ENCODE assay signal across 1 cellular context in the genomic region with DNA sequence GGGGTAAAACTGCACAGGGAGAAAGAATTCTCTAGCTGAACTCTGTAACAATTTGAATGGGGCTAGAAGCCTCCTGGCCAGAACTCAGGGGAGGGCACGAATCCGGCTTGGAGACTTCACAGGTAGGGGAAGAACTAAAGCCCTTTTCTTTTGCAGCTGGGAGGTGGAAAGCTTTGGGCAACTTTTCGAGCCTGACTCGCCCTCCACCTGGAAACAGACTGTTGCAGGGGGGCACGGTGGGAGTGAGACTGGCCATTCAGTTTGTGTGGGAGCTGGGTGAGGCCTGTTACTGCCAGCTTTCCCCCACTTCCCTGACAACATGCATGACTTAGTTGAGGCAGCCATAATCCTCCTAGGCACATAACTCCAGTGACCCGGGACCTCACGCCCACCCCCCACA.
TF ChIP-seq lines count a peak whose summit lies in the region.

No MANE protein-coding gene starts in this region.

TF ChIP-seq in HepG2, 621 proteins besides CTCF, POLR2A, EP300 and RAD21 (continued from another document):
- TF ChIP-seq, protein P1, sequence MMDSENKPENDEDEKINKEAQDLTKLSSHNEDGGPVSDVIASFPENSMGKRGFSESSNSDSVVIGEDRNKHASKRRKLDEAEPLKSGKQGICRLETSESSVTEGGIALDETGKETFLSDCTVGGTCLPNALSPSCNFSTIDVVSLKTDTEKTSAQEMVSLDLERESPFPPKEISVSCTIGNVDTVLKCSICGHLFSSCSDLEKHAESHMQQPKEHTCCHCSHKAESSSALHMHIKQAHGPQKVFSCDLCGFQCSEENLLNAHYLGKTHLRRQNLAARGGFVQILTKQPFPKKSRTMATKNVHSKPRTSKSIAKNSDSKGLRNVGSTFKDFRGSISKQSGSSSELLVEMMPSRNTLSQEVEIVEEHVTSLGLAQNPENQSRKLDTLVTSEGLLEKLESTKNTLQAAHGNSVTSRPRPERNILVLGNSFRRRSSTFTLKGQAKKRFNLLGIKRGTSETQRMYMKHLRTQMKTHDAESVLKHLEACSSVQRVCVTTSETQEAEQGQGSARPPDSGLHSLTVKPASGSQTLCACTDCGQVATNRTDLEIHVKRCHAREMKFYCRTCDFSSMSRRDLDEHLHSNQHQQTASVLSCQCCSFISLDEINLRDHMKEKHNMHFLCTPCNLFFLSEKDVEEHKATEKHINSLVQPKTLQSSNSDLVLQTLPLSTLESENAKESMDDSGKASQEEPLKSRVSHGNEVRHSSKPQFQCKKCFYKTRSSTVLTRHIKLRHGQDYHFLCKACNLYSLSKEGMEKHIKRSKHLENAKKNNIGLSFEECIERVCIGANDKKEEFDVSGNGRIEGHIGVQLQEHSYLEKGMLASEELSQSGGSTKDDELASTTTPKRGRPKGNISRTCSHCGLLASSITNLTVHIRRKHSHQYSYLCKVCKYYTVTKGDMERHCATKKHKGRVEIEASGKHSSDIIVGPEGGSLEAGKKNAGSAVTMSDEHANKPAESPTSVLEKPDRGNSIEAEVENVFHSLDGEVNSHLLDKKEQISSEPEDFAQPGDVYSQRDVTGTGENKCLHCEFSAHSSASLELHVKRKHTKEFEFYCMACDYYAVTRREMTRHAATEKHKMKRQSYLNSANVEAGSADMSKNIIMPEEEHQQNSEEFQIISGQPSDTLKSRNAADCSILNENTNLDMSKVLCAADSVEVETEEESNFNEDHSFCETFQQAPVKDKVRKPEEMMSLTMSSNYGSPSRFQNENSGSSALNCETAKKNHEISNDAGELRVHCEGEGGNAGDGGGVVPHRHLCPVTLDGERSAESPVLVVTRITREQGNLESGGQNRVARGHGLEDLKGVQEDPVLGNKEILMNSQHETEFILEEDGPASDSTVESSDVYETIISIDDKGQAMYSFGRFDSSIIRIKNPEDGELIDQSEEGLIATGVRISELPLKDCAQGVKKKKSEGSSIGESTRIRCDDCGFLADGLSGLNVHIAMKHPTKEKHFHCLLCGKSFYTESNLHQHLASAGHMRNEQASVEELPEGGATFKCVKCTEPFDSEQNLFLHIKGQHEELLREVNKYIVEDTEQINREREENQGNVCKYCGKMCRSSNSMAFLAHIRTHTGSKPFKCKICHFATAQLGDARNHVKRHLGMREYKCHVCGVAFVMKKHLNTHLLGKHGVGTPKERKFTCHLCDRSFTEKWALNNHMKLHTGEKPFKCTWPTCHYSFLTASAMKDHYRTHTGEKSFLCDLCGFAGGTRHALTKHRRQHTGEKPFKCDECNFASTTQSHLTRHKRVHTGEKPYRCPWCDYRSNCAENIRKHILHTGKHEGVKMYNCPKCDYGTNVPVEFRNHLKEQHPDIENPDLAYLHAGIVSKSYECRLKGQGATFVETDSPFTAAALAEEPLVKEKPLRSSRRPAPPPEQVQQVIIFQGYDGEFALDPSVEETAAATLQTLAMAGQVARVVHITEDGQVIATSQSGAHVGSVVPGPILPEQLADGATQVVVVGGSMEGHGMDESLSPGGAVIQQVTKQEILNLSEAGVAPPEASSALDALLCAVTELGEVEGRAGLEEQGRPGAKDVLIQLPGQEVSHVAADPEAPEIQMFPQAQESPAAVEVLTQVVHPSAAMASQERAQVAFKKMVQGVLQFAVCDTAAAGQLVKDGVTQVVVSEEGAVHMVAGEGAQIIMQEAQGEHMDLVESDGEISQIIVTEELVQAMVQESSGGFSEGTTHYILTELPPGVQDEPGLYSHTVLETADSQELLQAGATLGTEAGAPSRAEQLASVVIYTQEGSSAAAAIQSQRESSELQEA (CRISPR knock-in tag; IDR thresholded peaks at IDR 0.05; ENCODE audit: not compliant biosample characterization): no peak
- TF ChIP-seq, protein P2, sequence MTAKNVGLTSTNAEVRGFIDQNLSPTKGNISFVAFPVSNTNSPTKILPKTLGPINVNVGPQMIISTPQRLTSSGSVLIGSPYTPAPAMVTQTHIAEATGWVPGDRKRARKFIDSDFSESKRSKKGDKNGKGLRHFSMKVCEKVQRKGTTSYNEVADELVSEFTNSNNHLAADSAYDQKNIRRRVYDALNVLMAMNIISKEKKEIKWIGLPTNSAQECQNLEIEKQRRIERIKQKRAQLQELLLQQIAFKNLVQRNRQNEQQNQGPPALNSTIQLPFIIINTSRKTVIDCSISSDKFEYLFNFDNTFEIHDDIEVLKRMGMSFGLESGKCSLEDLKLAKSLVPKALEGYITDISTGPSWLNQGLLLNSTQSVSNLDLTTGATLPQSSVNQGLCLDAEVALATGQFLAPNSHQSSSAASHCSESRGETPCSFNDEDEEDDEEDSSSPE (CRISPR knock-in tag; IDR thresholded peaks at IDR 0.05): no peak
- TF ChIP-seq ZNF737 (CRISPR knock-in tag; IDR thresholded peaks at IDR 0.05; ENCODE audit: borderline replicate concordance) (no peak), ZNF629 (CRISPR knock-in tag; conservative IDR thresholded peaks at IDR 0.05) (no peak)
- TF ChIP-seq, protein P3, sequence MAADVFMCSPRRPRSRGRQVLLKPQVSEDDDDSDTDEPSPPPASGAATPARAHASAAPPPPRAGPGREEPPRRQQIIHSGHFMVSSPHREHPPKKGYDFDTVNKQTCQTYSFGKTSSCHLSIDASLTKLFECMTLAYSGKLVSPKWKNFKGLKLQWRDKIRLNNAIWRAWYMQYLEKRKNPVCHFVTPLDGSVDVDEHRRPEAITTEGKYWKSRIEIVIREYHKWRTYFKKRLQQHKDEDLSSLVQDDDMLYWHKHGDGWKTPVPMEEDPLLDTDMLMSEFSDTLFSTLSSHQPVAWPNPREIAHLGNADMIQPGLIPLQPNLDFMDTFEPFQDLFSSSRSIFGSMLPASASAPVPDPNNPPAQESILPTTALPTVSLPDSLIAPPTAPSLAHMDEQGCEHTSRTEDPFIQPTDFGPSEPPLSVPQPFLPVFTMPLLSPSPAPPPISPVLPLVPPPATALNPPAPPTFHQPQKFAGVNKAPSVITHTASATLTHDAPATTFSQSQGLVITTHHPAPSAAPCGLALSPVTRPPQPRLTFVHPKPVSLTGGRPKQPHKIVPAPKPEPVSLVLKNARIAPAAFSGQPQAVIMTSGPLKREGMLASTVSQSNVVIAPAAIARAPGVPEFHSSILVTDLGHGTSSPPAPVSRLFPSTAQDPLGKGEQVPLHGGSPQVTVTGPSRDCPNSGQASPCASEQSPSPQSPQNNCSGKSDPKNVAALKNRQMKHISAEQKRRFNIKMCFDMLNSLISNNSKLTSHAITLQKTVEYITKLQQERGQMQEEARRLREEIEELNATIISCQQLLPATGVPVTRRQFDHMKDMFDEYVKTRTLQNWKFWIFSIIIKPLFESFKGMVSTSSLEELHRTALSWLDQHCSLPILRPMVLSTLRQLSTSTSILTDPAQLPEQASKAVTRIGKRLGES (CRISPR knock-in tag; IDR thresholded peaks at IDR 0.05; ENCODE audit: borderline replicate concordance): no peak
